In the genomic region with DNA sequence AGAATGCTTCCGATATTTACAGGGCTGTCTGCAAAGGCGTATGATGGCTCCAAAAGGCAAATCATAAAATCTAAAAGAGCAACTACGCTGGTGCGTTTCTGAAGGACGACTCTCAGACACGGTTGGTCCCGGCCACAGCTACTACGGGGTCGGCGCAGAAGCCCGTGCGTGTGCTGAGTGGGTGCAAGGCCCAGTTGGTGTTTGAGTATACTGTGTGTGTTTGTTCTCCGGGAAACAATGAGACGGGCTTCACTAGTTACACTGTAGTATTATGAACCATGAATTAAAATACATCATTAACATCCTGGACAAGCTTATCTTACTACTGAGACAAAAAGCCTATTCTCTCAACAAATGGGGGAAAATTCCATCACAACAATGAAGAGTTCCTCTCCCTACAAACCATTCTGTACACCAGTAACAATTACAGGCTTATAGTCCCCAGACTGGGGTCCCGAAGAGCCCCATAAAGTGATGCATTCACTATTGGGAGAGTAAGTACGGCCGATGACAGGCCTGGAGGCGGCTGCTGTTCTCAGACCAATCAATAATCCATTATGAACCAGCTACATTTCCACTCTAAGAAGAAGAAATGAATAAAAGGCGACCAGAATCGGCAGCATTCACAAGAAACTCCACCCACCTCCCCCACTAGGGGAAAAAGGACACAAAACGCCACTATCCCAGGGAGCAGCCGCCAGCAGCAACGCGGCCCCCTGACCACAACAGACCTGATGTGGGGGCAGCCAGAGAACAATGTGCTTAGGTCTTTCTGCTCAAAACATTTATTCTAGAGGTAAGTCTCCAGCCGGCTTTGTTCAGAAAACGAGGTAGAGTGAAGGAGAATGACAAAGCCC, we compare ENCODE assay signal across 8 cellular contexts. TPM values are rescaled to one million over a fixed set of nuclear protein-coding genes. Genes with fewer than 3 reads are reported as not detected.
A peak's percentile ranks its signal among the peaks of the same experiment; 100 is the strongest.
DNase-seq lines count a peak whose midpoint lies in the region; ATAC-seq and TF ChIP-seq lines count a peak whose summit lies in the region.

No MANE protein-coding gene starts in this region.

- peak overlapping the region; percentile 87 to 88 for H3K18ac ChIP-seq in mesenchymal stem cell (ENCODE audit: low read depth in 1 of 2, low read length in 2 of 2)

- peak overlapping the region; percentile 67 for H2BK120ac ChIP-seq in mesenchymal stem cell (ENCODE audit: low read depth, low read length)

- H3K27ac ChIP-seq in coronary artery: peak overlapping the region; percentile 62 to 80
- H3K27ac ChIP-seq in mesenchymal stem cell (ENCODE audit: low read length, poor library complexity, severe bottlenecking): peak overlapping the region; percentile 68
- H3K27ac ChIP-seq in tibial artery: peak overlapping the region; percentile 71

- ATAC-seq in GM19351 (IDR thresholded peaks at IDR 0.05; ENCODE audit: unreplicated experiment): peak; percentile 50

- peak overlapping the region; percentile 49 to 80 for H2BK12ac ChIP-seq in mesenchymal stem cell (ENCODE audit: low read length in 2 of 2)

- H3K14ac ChIP-seq in mesenchymal stem cell (ENCODE audit: low read length in 2 of 2): peak overlapping the region; percentile 6 to 76

- TF ChIP-seq CTCF in coronary artery (IDR thresholded peaks at IDR 0.05) (no peak), tibial artery (IDR thresholded peaks at IDR 0.05) (no peak)

- H3K27me3 ChIP-seq in mesenchymal stem cell (ENCODE audit: control insufficient read depth in 1 of 2, insufficient read depth in 1 of 2, low read length in 2 of 2) (no peaks in the 10 kb centered on the region), tibial artery (no peaks in the 10 kb centered on the region)

- H3K4me3 ChIP-seq in coronary artery (peak overlapping the region; percentile 82), mesenchymal stem cell (ENCODE audit: insufficient read depth in 1 of 2, low read depth in 1 of 2, low read length in 2 of 2) (peak overlapping the region; percentile 50 to 82), tibial artery (peak overlapping the region; percentile 60 to 69)

- DNase-seq in NCI-H510A (lab: John Stamatoyannopoulos, UW) (peak; percentile 32), coronary artery (ENCODE audit: low spot score) (peak; percentile 62), mesenchymal stem cell (peak; percentile 39), tibial artery (no peak), NOMO-1 treated with DMSO at 0.1 percent for 48 hours (lab: John Stamatoyannopoulos, UW; ENCODE audit: unreplicated experiment) (no peak), NCI-H187 (lab: John Stamatoyannopoulos, UW) (no peak)
- DNase-seq in activated CD4-positive, alpha-beta T cell treated with anti-CD3 and anti-CD28 coated beads, Interleukin-2, amount 50 U/mL, for 48 hours: no peak

- intact Hi-C loops in tibial artery (cut with DNase I; ENCODE audit: low total_unique reads): no loop called here

- peak overlapping the region; percentile 88 for H4K91ac ChIP-seq in mesenchymal stem cell (ENCODE audit: low read length)

- 14% methylated on average over 26 of the region's 26 CpGs for WGBS in mesenchymal stem cell

- H2BK5ac ChIP-seq in mesenchymal stem cell (ENCODE audit: low read depth, low read length, poor library complexity, severe bottlenecking): peak overlapping the region; percentile 46

- peak overlapping the region; percentile 70 for H4K8ac ChIP-seq in mesenchymal stem cell (ENCODE audit: low read length)

- H3K4me1 ChIP-seq in mesenchymal stem cell (ENCODE audit: control insufficient read depth, insufficient read depth, low read depth, low read length): peaks cover 34% of the 10 kb centered on the region
- peaks cover 0 to 20% (median 9%) of the 10 kb centered on the region in 4 donors for H3K4me1 ChIP-seq in tibial artery

- peak overlapping the region; percentile 81 for H3K4me2 ChIP-seq in mesenchymal stem cell (ENCODE audit: low read length, poor library complexity, severe bottlenecking)

- peaks cover 11% of the 10 kb centered on the region for H3K79me1 ChIP-seq in mesenchymal stem cell (replicated peaks; ENCODE audit: low read length, poor library complexity, severe bottlenecking)

- H2AFZ ChIP-seq in mesenchymal stem cell (ENCODE audit: low read depth, low read length): no peak overlapping the region

- H3K36me3 ChIP-seq in mesenchymal stem cell (ENCODE audit: control insufficient read depth in 1 of 2, insufficient read depth in 2 of 2, low read depth in 1 of 2, low read length in 2 of 2) (peaks cover 0 to 5% of the 10 kb centered on the region in 2 experiments), tibial artery (no peaks in the 10 kb centered on the region)

- no peak overlapping the region for H2BK15ac ChIP-seq in mesenchymal stem cell (ENCODE audit: low read depth, poor library complexity, severe bottlenecking)

- peak overlapping the region; percentile 68 to 75 for H3K4ac ChIP-seq in mesenchymal stem cell (ENCODE audit: low read depth in 1 of 2, low read length in 2 of 2)

- peak overlapping the region; percentile 34 for H2AK5ac ChIP-seq in mesenchymal stem cell (ENCODE audit: low read length, severe bottlenecking)

- peak overlapping the region; percentile 96 for H3K9ac ChIP-seq in mesenchymal stem cell (ENCODE audit: low read length)

- H3K23ac ChIP-seq in mesenchymal stem cell (ENCODE audit: low read length in 2 of 2): peak overlapping the region; percentile 83 to 91

- H3K9me3 ChIP-seq in mesenchymal stem cell (ENCODE audit: control insufficient read depth, low read length) (no peaks in the 10 kb centered on the region), tibial artery (no peaks in the 10 kb centered on the region)

RNA-seq across cellular contexts. Expression of gene ZNF516, which starts 43.3 kb away (rescaled TPM):
- 13.7 TPM for polyA plus RNA-seq in mesenchymal stem cell (2013, experiment 1 of 2)
- polyA plus RNA-seq in mesenchymal stem cell (2013, experiment 2 of 2): 14.9 TPM

Comparison
In these comparisons a context has a peak if more than half of its experiments do, and no peak if none do; other contexts are left out.
1. DNase-seq: peak in NCI-H510A (single experiment), coronary artery (single experiment) and mesenchymal stem cell (single experiment); none in tibial artery (0 of 2), NOMO-1 treated with DMSO at 0.1 percent for 48 hours (single experiment), NCI-H187 (0 of 2) and activated CD4-positive, alpha-beta T cell treated with anti-CD3 and anti-CD28 coated beads, Interleukin-2, amount 50 U/mL, for 48 hours (0 of 2).
2. Peak in every context shown above with its lines, with median percentiles within 50 percentile points of each other: H3K27ac ChIP-seq and H3K4me3 ChIP-seq.